Comparison of ENCODE assay signal across 25 cellular contexts in the genomic region with DNA sequence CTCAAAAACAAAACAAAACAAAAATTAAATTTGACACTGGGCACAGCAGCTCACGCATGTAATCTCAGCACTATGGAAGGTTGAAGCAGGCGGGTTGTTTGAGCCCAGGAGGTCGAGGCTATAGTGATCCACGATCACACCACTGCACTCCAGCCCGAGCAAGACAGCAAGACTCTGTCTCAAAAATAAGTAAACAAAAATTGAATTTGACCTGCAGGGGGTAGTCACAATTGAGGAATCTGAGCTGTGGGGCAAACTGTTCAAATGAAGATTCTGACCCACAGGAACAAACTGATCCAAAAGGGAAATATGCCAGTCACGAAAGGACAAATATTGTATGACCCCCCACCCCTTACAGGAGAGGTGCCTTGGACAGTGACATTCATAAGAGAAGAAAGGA. TPM values are rescaled to one million over a fixed set of nuclear protein-coding genes. Genes with fewer than 3 reads are reported as not detected.
DNase-seq lines count a peak whose midpoint lies in the region; ATAC-seq and TF ChIP-seq lines count a peak whose summit lies in the region.
"Had no signal": no experiment of that assay in that cellular context is flagged by ENCODE, and none has a peak within 500 bp of the region (broad histone marks: within the 10 kb centered on the region; RNA-seq: fewer than 3 reads in every experiment).

No MANE protein-coding gene starts in this region.

- H3K4me1 ChIP-seq in left ventricle myocardium inferior (peaks cover 63% of the 10 kb centered on the region), RWPE2 (ENCODE audit: insufficient read depth, poor library complexity, severe bottlenecking) (peaks cover 33% of the 10 kb centered on the region)

- H3K4me3 ChIP-seq in left ventricle myocardium inferior: no peak overlapping the region
- no peak overlapping the region for H3K4me3 ChIP-seq in RWPE2 (ENCODE audit: severe bottlenecking)
- H3K4me3 ChIP-seq: ascending aorta, MG63 had no signal

- H3K36me3 ChIP-seq in left ventricle myocardium inferior (no peaks in the 10 kb centered on the region), RWPE2 (ENCODE audit: low read depth) (peaks cover 12% of the 10 kb centered on the region)
- H3K36me3 ChIP-seq: ascending aorta, MG63 had no signal

- H3K4me1 Mint-ChIP-seq in activated T-cell treated with anti-CD3 and anti-CD28 coated beads, Interleukin-2, amount 50 U/mL, for 24 hours (ENCODE audit: low read depth): peaks cover 71% of the 10 kb centered on the region

- no peaks in the 10 kb centered on the region for H3K9me3 Mint-ChIP-seq in activated T-cell treated with anti-CD3 and anti-CD28 coated beads, Interleukin-2, amount 50 U/mL, for 24 hours
- H3K9me3 Mint-ChIP-seq: activated T-cell treated with anti-CD3 and anti-CD28 coated beads, Interleukin-2, amount 50 U/mL, for 4 hours had no signal

- no peaks in the 10 kb centered on the region for H3K27me3 Mint-ChIP-seq in activated T-cell treated with anti-CD3 and anti-CD28 coated beads, Interleukin-2, amount 50 U/mL, for 24 hours

- TF ChIP-seq CTCF in left ventricle myocardium inferior (IDR thresholded peaks at IDR 0.05; ENCODE audit: borderline replicate concordance) (no peak), RWPE2 (IDR thresholded peaks at IDR 0.05; ENCODE audit: poor library complexity, severe bottlenecking) (no peak)

- H3K27ac Mint-ChIP-seq in activated T-cell treated with anti-CD3 and anti-CD28 coated beads, Interleukin-2, amount 50 U/mL, for 24 hours: no peak overlapping the region

- H3K27me3 ChIP-seq in left ventricle myocardium inferior (ENCODE audit: low read depth) (no peaks in the 10 kb centered on the region), RWPE2 (ENCODE audit: insufficient read depth, poor library complexity, severe bottlenecking) (no peaks in the 10 kb centered on the region)
- H3K27me3 ChIP-seq: ascending aorta, MG63 had no signal

- DNase-seq in left ventricle myocardium inferior: no peak
- DNase-seq in left cardiac atrium: no peak
- no peak for DNase-seq in RWPE2 (ENCODE audit: low spot score)
- DNase-seq in left lobe of liver (ENCODE audit: low spot score): no peak
- DNase-seq in activated T-cell treated with anti-CD3 and anti-CD28 coated beads, Interleukin-2, amount 50 U/mL, for 24 hours: no peak
- DNase-seq in NCI-H82 (lab: John Stamatoyannopoulos, UW): no peak
- DNase-seq: activated CD4-positive, CD25-positive, alpha-beta regulatory T cell; activated naive CD4-positive, alpha-beta T cell treated with Interleukin-2 at 50 U/mL for 16 hours; activated T-cell treated with anti-CD3 and anti-CD28 coated beads, Interleukin-2, amount 50 U/mL, for 4 hours; C1 segment of cervical spinal cord; caudate nucleus; dermis blood vessel endothelial cell; DMS 273 treated with DMSO at 0.1 percent for 48 hours; mammary epithelial cell; NCI-H1417; NCI-H2081; occipital lobe; small intestine; stimulated activated CD4-positive, alpha-beta T cell treated with anti-CD3 and anti-CD28 coated beads, Interleukin-2, amount 100 ng/mL, for 24 hours; T1000 had no signal

- H3K36me3 Mint-ChIP-seq in activated T-cell treated with anti-CD3 and anti-CD28 coated beads, Interleukin-2, amount 50 U/mL, for 24 hours (ENCODE audit: low read depth): peaks cover 44% of the 10 kb centered on the region

- H3K4me3 Mint-ChIP-seq in activated T-cell treated with anti-CD3 and anti-CD28 coated beads, Interleukin-2, amount 50 U/mL, for 24 hours: no peak overlapping the region
- H3K4me3 Mint-ChIP-seq: activated T-cell treated with anti-CD3 and anti-CD28 coated beads, Interleukin-2, amount 50 U/mL, for 4 hours had no signal

- H3K27ac ChIP-seq in left ventricle myocardium inferior (replicated peaks) (peak overlapping the region; percentile 5), RWPE2 (ENCODE audit: poor library complexity, severe bottlenecking) (peak overlapping the region; percentile 87)
- H3K27ac ChIP-seq: ascending aorta had no signal

- H3K9me3 ChIP-seq in left ventricle myocardium inferior (replicated peaks) (no peaks in the 10 kb centered on the region), RWPE2 (ENCODE audit: severe bottlenecking) (no peaks in the 10 kb centered on the region)
- H3K9me3 ChIP-seq: ascending aorta, MG63 had no signal

- ATAC-seq in left cardiac atrium (no peak), RWPE2 (ENCODE audit: low read depth) (no peak), left lobe of liver (peak; percentile 22), HG03354 (IDR thresholded peaks at IDR 0.05; ENCODE audit: poor library complexity, severe bottlenecking, unreplicated experiment) (no peak)
- ATAC-seq: activated T-cell treated with anti-CD3 and anti-CD28 coated beads, Interleukin-2, amount 50 U/mL, for 4 hours; HCT116; Right ventricle myocardium inferior had no signal

- intact Hi-C loops in left ventricle myocardium inferior (cut with micrococcal nuclease): no loop called here
- intact Hi-C loops in left cardiac atrium (cut with DNase I): no loop called here

RNA-seq across cellular contexts. Expression of gene ANKRD11, which starts 29.8 kb away (rescaled TPM):
- total RNA-seq in left ventricle myocardium inferior (63.8 TPM), left cardiac atrium (10 to 100 TPM; 74.3 to 86.2 TPM), left lobe of liver (50.7 TPM)

RNA-seq across cellular contexts. Expression of gene SPG7, which starts 47.6 kb away (rescaled TPM):
- 104 TPM for total RNA-seq in left ventricle myocardium inferior
- total RNA-seq in left cardiac atrium: 10 to 100 TPM; 78.5 to 99.5 TPM
- total RNA-seq in left lobe of liver: 68.1 TPM
